ENCODE assay signal across 9 cellular contexts in genomic region chrX:109270580-109271484, GRCh38.
A peak's percentile ranks its signal among the peaks of the same experiment; 100 is the strongest.
DNase-seq lines count a peak whose midpoint lies in the region; ATAC-seq and TF ChIP-seq lines count a peak whose summit lies in the region.
"Had no signal": no experiment of that assay in that cellular context is flagged by ENCODE, and none has a peak within 500 bp of the region (broad histone marks: within the 10 kb centered on the region; RNA-seq: fewer than 3 reads in every experiment).

No MANE protein-coding gene starts in this region.

- TF ChIP-seq POLR2A in transverse colon (IDR thresholded peaks at IDR 0.05): no peak

- peak; percentile 97 for ATAC-seq in HG03457 (IDR thresholded peaks at IDR 0.05; ENCODE audit: unreplicated experiment)
- ATAC-seq in activated T-cell treated with anti-CD3 and anti-CD28 coated beads, Interleukin-2, amount 50 U/mL, for 72 hours (replicated peaks in 1 of 2): peak; percentile 96 to 97

- WGBS in transverse colon (ENCODE audit: low coverage in 1 of 2), 2 donors: 16% methylated on average over 2 of the region's 2 CpGs; no CpG with 5 or more reads in 1 of the 2 donors
- WGBS in H9 (ENCODE audit: extremely low coverage, insufficient read length, low lambda C conversion rate): no CpG with 5 or more reads among the region's 2 CpGs

- no peak overlapping the region for H3K23ac ChIP-seq in H9 (ENCODE audit: insufficient read length, low read depth, low read length)

- H4K5ac ChIP-seq in H9 (ENCODE audit: insufficient read length, low read depth, low read length): no peak overlapping the region

- no peak overlapping the region for H3K14ac ChIP-seq in H9 (ENCODE audit: insufficient read depth, low read length)

- H2AK5ac ChIP-seq in H9 (ENCODE audit: insufficient read length, low read length): no peak overlapping the region

- H3K9me3 Mint-ChIP-seq in activated T-cell treated with anti-CD3 and anti-CD28 coated beads, Interleukin-2, amount 50 U/mL, for 72 hours: peaks cover 0 to 2% of the 10 kb centered on the region in 2 donors
- H3K9me3 Mint-ChIP-seq in H9: no peaks in the 10 kb centered on the region

- no peak overlapping the region for H3K27ac Mint-ChIP-seq in activated T-cell treated with anti-CD3 and anti-CD28 coated beads, Interleukin-2, amount 50 U/mL, for 72 hours
- no peak overlapping the region for H3K27ac Mint-ChIP-seq in H9

- no peak overlapping the region for H3K4me2 ChIP-seq in H9 (ENCODE audit: insufficient read depth, insufficient read length, low read length)

- no peak overlapping the region for H2BK5ac ChIP-seq in H9 (ENCODE audit: insufficient read length, low read length)

- no peak overlapping the region for H2BK120ac ChIP-seq in H9 (ENCODE audit: low read depth, low read length, poor library complexity, severe bottlenecking)

- H3K79me2 ChIP-seq in H9 (ENCODE audit: insufficient read depth, low read length): no peaks in the 10 kb centered on the region

- TF ChIP-seq CTCF in GM10266 (IDR thresholded peaks at IDR 0.05; ENCODE audit: control insufficient read depth, insufficient read depth, low read depth, missing control alignments) (no peak), GM20000 (IDR thresholded peaks at IDR 0.05; ENCODE audit: extremely low read depth, missing control alignments) (no peak), transverse colon (IDR thresholded peaks at IDR 0.05) (no peak), H9 (conservative IDR thresholded peaks at IDR 0.05) (no peak)

- no peak overlapping the region for H4K8ac ChIP-seq in H9 (replicated peaks; ENCODE audit: insufficient read length, low read depth, low read length)

- H3K4me3 Mint-ChIP-seq in activated T-cell treated with anti-CD3 and anti-CD28 coated beads, Interleukin-2, amount 50 U/mL, for 72 hours: no peak overlapping the region
- H3K4me3 Mint-ChIP-seq in H9: no peak overlapping the region

- no peak overlapping the region for H3K4ac ChIP-seq in H9 (ENCODE audit: low read depth, low read length)

- no peak overlapping the region for H2BK12ac ChIP-seq in H9 (ENCODE audit: insufficient read length, low read depth, low read length)

- no peak overlapping the region for H3T11ph ChIP-seq in H9 (ENCODE audit: low read length)

- no peak overlapping the region for H3K4me3 ChIP-seq in transverse colon
- H3K4me3 ChIP-seq: pancreas had no signal

- H4K91ac ChIP-seq in H9 (ENCODE audit: insufficient read length, low read depth, low read length): no peak overlapping the region

- H2BK15ac ChIP-seq in H9 (ENCODE audit: low read depth, low read length): no peak overlapping the region

- TF ChIP-seq EP300 in transverse colon (IDR thresholded peaks at IDR 0.05; ENCODE audit: low read depth): no peak

- H3K4me1 ChIP-seq in transverse colon (no peaks in the 10 kb centered on the region), H9 (ENCODE audit: insufficient read depth, low read length) (no peaks in the 10 kb centered on the region)
- H3K4me1 ChIP-seq: pancreas had no signal

- peaks cover 46% of the 10 kb centered on the region for H3K27me3 Mint-ChIP-seq in activated T-cell treated with anti-CD3 and anti-CD28 coated beads, Interleukin-2, amount 50 U/mL, for 72 hours (ENCODE audit: low read depth)
- H3K27me3 Mint-ChIP-seq in H9 (ENCODE audit: low read depth): no peaks in the 10 kb centered on the region

- H2BK20ac ChIP-seq in H9 (ENCODE audit: low read depth, low read length, poor library complexity, severe bottlenecking): no peak overlapping the region

- H3K27me3 ChIP-seq in transverse colon (no peaks in the 10 kb centered on the region), H9 (ENCODE audit: insufficient read depth, low read length) (no peaks in the 10 kb centered on the region)

- H4K20me1 ChIP-seq in H9 (ENCODE audit: control insufficient read depth, insufficient read depth, insufficient read length): no peaks in the 10 kb centered on the region

- intact Hi-C loops in transverse colon (cut with DNase I; ENCODE audit: low total_unique reads): no loop called here

- H3K56ac ChIP-seq in H9 (ENCODE audit: insufficient read length, low read depth, low read length): no peak overlapping the region

- peaks cover 0 to 3% of the 10 kb centered on the region in 2 donors for H3K36me3 Mint-ChIP-seq in activated T-cell treated with anti-CD3 and anti-CD28 coated beads, Interleukin-2, amount 50 U/mL, for 72 hours (ENCODE audit: insufficient read depth in 2 of 2)
- 0 out of 7 replicates have a peak, but pooled peaks cover 0 to 1% (median 0%) of the 10 kb centered on the region in 3 experiments for H3K36me3 Mint-ChIP-seq in H9 (ENCODE audit: insufficient read depth in 1 of 3, low read depth in 3 of 3)

- H3K36me3 ChIP-seq in transverse colon: no peaks in the 10 kb centered on the region
- H3K36me3 ChIP-seq: pancreas had no signal

- DNase-seq in GM10266 (ENCODE audit: extremely low spot score): peak; percentile 40
- peak; percentile 49 for DNase-seq in GM20000 (ENCODE audit: low spot score)
- DNase-seq in activated T-cell treated with anti-CD3 and anti-CD28 coated beads, Interleukin-2, amount 50 U/mL, for 72 hours: peak; percentile 57 to 79
- DNase-seq in transverse colon: peak; percentile 57
- no peak for DNase-seq in NCI-H2029 (lab: John Stamatoyannopoulos, UW)
- DNase-seq in pons (ENCODE audit: low spot score): no peak
- DNase-seq in H9: no peak
- DNase-seq: pancreas had no signal

- no peak overlapping the region for H3K9ac ChIP-seq in H9 (ENCODE audit: extremely low read depth, insufficient read length, low read length)

- H3K9me3 ChIP-seq in transverse colon (no peaks in the 10 kb centered on the region), H9 (ENCODE audit: control insufficient read depth, low read depth, low read length) (no peaks in the 10 kb centered on the region)
- H3K9me3 ChIP-seq: pancreas had no signal

- no peak overlapping the region for H3K27ac ChIP-seq in transverse colon
- H3K27ac ChIP-seq in H9 (ENCODE audit: insufficient read length, low read depth, low read length): no peak overlapping the region
- H3K27ac ChIP-seq: pancreas had no signal

- no peaks in the 10 kb centered on the region for H3K79me1 ChIP-seq in H9 (ENCODE audit: insufficient read depth, low read depth, low read length, poor library complexity, severe bottlenecking)

- in situ Hi-C loops in transverse colon (cut with MboI; ENCODE audit: low pct_ligation_motif_present in 1 of 4, low pct_unique_long_range_greater_than_20kb in 1 of 4, low sequenced_read_pairs in 3 of 4): no loop called here

- H3K4me1 Mint-ChIP-seq in activated T-cell treated with anti-CD3 and anti-CD28 coated beads, Interleukin-2, amount 50 U/mL, for 72 hours (ENCODE audit: low read depth): peaks cover 13% of the 10 kb centered on the region
- peaks cover 5% of the 10 kb centered on the region in 2 experiments for H3K4me1 Mint-ChIP-seq in H9

- H2AFZ ChIP-seq in H9 (ENCODE audit: low read length): no peak overlapping the region

- no peaks in the 10 kb centered on the region for H3K23me2 ChIP-seq in H9 (ENCODE audit: insufficient read length, low read depth, low read length, poor library complexity, severe bottlenecking)

- no peak overlapping the region for H3K18ac ChIP-seq in H9 (ENCODE audit: insufficient read length, low read depth, low read length)

Comparison
In these comparisons a context has a peak if more than half of its experiments do, and no peak if none do; other contexts are left out.
1. DNase-seq: peak in GM10266 (single experiment), GM20000 (single experiment), activated T-cell treated with anti-CD3 and anti-CD28 coated beads, Interleukin-2, amount 50 U/mL, for 72 hours (2 of 2) and transverse colon (single experiment); none in NCI-H2029 (single experiment), pons (single experiment) and H9 (single experiment).